ENCODE assay signal across 1 cellular context in genomic region chr11:61697764-61698163, GRCh38.
TF ChIP-seq lines count a peak whose summit lies in the region.

No MANE protein-coding gene starts in this region.

TF ChIP-seq in A549, 52 proteins besides CTCF, POLR2A, EP300 and RAD21 (continued from another document):
- TF ChIP-seq ZSCAN20 (CRISPR knock-in tag; IDR thresholded peaks at IDR 0.05), result no peak
- TF ChIP-seq, protein P1, sequence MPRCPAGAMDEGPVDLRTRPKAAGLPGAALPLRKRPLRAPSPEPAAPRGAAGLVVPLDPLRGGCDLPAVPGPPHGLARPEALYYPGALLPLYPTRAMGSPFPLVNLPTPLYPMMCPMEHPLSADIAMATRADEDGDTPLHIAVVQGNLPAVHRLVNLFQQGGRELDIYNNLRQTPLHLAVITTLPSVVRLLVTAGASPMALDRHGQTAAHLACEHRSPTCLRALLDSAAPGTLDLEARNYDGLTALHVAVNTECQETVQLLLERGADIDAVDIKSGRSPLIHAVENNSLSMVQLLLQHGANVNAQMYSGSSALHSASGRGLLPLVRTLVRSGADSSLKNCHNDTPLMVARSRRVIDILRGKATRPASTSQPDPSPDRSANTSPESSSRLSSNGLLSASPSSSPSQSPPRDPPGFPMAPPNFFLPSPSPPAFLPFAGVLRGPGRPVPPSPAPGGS (IDR thresholded peaks at IDR 0.05), result no peak
- TF ChIP-seq E2F6 (IDR thresholded peaks at IDR 0.05; ENCODE audit: borderline replicate concordance, low read depth), result no peak
- TF ChIP-seq HEYL (CRISPR knock-in tag; IDR thresholded peaks at IDR 0.05), result no peak
- TF ChIP-seq HDAC2 (IDR thresholded peaks at IDR 0.05), result no peak
- TF ChIP-seq NPAS2 (CRISPR knock-in tag; IDR thresholded peaks at IDR 0.05; ENCODE audit: borderline replicate concordance), result no peak
- no peak for TF ChIP-seq NFE2L2 (conservative IDR thresholded peaks at IDR 0.05; ENCODE audit: low read length)
- TF ChIP-seq RFX5 (IDR thresholded peaks at IDR 0.05), result no peak
- no peak for TF ChIP-seq CHD4 (IDR thresholded peaks at IDR 0.05; ENCODE audit: borderline replicate concordance)
- TF ChIP-seq ZFP36 (IDR thresholded peaks at IDR 0.05; ENCODE audit: borderline replicate concordance, partially characterized antibody), result no peak
- no peak for TF ChIP-seq USF2 (IDR thresholded peaks at IDR 0.05)
- TF ChIP-seq TFCP2L1 (CRISPR knock-in tag; IDR thresholded peaks at IDR 0.05), result no peak
